ENCODE assay signal across 1 cellular context in the genomic region with DNA sequence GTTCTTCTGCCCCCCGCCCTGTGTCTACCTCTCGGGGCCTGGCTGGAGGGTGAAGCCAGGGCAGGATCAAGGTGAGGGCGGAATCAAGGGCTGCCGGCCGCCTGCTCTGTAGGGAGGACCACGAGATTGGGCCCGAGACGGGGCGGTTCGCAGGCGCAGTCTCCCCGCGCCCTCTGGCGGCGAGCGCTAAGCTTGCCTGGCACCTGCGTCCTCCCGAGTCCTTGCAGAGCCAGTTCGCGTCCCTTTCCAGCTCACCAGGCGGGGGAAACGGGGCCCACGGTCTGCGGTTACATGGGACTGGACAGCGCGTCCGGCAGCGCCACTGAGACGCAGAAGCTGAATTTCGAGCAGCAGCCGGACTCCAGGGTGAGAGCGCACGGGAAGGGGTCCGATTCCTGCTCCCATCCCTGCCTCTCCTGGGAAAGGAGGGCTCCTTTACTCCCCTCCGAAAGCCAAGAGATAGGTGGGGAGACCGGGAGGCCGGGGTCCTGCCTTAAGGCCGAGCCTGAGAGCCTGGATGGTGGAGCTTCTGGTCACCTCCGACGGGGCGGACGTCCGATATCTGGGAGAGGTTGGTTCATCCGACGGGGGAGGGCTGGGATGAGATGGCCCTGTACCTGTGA.
TF ChIP-seq lines count a peak whose summit lies in the region.

No MANE protein-coding gene starts in this region.

TF ChIP-seq in K562, 482 proteins besides CTCF, POLR2A, EP300 and RAD21 (continued from another document):
- TF ChIP-seq, protein P1, sequence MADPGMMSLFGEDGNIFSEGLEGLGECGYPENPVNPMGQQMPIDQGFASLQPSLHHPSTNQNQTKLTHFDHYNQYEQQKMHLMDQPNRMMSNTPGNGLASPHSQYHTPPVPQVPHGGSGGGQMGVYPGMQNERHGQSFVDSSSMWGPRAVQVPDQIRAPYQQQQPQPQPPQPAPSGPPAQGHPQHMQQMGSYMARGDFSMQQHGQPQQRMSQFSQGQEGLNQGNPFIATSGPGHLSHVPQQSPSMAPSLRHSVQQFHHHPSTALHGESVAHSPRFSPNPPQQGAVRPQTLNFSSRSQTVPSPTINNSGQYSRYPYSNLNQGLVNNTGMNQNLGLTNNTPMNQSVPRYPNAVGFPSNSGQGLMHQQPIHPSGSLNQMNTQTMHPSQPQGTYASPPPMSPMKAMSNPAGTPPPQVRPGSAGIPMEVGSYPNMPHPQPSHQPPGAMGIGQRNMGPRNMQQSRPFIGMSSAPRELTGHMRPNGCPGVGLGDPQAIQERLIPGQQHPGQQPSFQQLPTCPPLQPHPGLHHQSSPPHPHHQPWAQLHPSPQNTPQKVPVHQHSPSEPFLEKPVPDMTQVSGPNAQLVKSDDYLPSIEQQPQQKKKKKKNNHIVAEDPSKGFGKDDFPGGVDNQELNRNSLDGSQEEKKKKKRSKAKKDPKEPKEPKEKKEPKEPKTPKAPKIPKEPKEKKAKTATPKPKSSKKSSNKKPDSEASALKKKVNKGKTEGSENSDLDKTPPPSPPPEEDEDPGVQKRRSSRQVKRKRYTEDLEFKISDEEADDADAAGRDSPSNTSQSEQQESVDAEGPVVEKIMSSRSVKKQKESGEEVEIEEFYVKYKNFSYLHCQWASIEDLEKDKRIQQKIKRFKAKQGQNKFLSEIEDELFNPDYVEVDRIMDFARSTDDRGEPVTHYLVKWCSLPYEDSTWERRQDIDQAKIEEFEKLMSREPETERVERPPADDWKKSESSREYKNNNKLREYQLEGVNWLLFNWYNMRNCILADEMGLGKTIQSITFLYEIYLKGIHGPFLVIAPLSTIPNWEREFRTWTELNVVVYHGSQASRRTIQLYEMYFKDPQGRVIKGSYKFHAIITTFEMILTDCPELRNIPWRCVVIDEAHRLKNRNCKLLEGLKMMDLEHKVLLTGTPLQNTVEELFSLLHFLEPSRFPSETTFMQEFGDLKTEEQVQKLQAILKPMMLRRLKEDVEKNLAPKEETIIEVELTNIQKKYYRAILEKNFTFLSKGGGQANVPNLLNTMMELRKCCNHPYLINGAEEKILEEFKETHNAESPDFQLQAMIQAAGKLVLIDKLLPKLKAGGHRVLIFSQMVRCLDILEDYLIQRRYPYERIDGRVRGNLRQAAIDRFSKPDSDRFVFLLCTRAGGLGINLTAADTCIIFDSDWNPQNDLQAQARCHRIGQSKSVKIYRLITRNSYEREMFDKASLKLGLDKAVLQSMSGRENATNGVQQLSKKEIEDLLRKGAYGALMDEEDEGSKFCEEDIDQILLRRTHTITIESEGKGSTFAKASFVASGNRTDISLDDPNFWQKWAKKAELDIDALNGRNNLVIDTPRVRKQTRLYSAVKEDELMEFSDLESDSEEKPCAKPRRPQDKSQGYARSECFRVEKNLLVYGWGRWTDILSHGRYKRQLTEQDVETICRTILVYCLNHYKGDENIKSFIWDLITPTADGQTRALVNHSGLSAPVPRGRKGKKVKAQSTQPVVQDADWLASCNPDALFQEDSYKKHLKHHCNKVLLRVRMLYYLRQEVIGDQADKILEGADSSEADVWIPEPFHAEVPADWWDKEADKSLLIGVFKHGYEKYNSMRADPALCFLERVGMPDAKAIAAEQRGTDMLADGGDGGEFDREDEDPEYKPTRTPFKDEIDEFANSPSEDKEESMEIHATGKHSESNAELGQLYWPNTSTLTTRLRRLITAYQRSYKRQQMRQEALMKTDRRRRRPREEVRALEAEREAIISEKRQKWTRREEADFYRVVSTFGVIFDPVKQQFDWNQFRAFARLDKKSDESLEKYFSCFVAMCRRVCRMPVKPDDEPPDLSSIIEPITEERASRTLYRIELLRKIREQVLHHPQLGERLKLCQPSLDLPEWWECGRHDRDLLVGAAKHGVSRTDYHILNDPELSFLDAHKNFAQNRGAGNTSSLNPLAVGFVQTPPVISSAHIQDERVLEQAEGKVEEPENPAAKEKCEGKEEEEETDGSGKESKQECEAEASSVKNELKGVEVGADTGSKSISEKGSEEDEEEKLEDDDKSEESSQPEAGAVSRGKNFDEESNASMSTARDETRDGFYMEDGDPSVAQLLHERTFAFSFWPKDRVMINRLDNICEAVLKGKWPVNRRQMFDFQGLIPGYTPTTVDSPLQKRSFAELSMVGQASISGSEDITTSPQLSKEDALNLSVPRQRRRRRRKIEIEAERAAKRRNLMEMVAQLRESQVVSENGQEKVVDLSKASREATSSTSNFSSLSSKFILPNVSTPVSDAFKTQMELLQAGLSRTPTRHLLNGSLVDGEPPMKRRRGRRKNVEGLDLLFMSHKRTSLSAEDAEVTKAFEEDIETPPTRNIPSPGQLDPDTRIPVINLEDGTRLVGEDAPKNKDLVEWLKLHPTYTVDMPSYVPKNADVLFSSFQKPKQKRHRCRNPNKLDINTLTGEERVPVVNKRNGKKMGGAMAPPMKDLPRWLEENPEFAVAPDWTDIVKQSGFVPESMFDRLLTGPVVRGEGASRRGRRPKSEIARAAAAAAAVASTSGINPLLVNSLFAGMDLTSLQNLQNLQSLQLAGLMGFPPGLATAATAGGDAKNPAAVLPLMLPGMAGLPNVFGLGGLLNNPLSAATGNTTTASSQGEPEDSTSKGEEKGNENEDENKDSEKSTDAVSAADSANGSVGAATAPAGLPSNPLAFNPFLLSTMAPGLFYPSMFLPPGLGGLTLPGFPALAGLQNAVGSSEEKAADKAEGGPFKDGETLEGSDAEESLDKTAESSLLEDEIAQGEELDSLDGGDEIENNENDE (IDR thresholded peaks at IDR 0.05; ENCODE audit: low read depth, low read length), result no peak
- TF ChIP-seq E2F3 (CRISPR knock-in tag; IDR thresholded peaks at IDR 0.05) (0 out of 2 replicates have a peak, but pooled peaks have one; percentile 18), PHF21A (IDR thresholded peaks at IDR 0.05; ENCODE audit: borderline replicate concordance, low read depth) (no peak), KDM2B (CRISPR knock-in tag; IDR thresholded peaks at IDR 0.05) (no peak), POU5F1 (IDR thresholded peaks at IDR 0.05; ENCODE audit: borderline replicate concordance, low read depth, low read length, partially characterized antibody) (no peak), MEIS2 (IDR thresholded peaks at IDR 0.05; ENCODE audit: partially characterized antibody) (no peak), SP2 (IDR thresholded peaks at IDR 0.05; ENCODE audit: extremely low read depth, low read depth, low read length, poor library complexity, severe bottlenecking) (no peak), MYC (IDR thresholded peaks at IDR 0.05; ENCODE audit: low read depth, low read length) (0 out of 2 replicates have a peak, but pooled peaks have one; percentile 35), MYC (CRISPR knock-in tag; IDR thresholded peaks at IDR 0.05; ENCODE audit: borderline replicate concordance, low read depth) (no peak), GABPB1 (CRISPR knock-in tag; IDR thresholded peaks at IDR 0.05) (no peak), CREB1 (IDR thresholded peaks at IDR 0.05) (no peak), CREB1 (CRISPR knock-in tag; IDR thresholded peaks at IDR 0.05) (no peak), RCOR1 (IDR thresholded peaks at IDR 0.05; ENCODE audit: borderline replicate concordance in 1 of 2, low read depth in 2 of 2, low read length in 2 of 2) (peak in 1 of 2 experiments; percentile 42; a peak in 1 of 4 replicates), JUNB (CRISPR knock-in tag; conservative IDR thresholded peaks at IDR 0.05) (no peak), ZKSCAN8 (CRISPR knock-in tag; IDR thresholded peaks at IDR 0.05) (no peak), DPF2 (IDR thresholded peaks at IDR 0.05) (no peak), PML (IDR thresholded peaks at IDR 0.05; ENCODE audit: low read length) (no peak), KAT7 (CRISPR knock-in tag; IDR thresholded peaks at IDR 0.05; ENCODE audit: borderline replicate concordance) (no peak), TAF9B (IDR thresholded peaks at IDR 0.05; ENCODE audit: partially characterized antibody) (no peak), NR3C1 (CRISPR knock-in tag; IDR thresholded peaks at IDR 0.05) (no peak), ZNF23 (CRISPR knock-in tag; IDR thresholded peaks at IDR 0.05) (no peak), STAG1 (CRISPR knock-in tag; IDR thresholded peaks at IDR 0.05; ENCODE audit: borderline replicate concordance) (peak; percentile 45; the same call in 1 of the 2 replicates), ZNF263 (CRISPR knock-in tag; IDR thresholded peaks at IDR 0.05; ENCODE audit: borderline replicate concordance) (peak; percentile 97)
- TF ChIP-seq, protein P2, sequence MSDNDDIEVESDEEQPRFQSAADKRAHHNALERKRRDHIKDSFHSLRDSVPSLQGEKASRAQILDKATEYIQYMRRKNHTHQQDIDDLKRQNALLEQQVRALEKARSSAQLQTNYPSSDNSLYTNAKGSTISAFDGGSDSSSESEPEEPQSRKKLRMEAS (CRISPR knock-in tag; IDR thresholded peaks at IDR 0.05), result no peak
- TF ChIP-seq, protein P3, sequence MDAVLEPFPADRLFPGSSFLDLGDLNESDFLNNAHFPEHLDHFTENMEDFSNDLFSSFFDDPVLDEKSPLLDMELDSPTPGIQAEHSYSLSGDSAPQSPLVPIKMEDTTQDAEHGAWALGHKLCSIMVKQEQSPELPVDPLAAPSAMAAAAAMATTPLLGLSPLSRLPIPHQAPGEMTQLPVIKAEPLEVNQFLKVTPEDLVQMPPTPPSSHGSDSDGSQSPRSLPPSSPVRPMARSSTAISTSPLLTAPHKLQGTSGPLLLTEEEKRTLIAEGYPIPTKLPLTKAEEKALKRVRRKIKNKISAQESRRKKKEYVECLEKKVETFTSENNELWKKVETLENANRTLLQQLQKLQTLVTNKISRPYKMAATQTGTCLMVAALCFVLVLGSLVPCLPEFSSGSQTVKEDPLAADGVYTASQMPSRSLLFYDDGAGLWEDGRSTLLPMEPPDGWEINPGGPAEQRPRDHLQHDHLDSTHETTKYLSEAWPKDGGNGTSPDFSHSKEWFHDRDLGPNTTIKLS (IDR thresholded peaks at IDR 0.05; ENCODE audit: borderline replicate concordance, low read depth), result no peak
- TF ChIP-seq, protein P4, sequence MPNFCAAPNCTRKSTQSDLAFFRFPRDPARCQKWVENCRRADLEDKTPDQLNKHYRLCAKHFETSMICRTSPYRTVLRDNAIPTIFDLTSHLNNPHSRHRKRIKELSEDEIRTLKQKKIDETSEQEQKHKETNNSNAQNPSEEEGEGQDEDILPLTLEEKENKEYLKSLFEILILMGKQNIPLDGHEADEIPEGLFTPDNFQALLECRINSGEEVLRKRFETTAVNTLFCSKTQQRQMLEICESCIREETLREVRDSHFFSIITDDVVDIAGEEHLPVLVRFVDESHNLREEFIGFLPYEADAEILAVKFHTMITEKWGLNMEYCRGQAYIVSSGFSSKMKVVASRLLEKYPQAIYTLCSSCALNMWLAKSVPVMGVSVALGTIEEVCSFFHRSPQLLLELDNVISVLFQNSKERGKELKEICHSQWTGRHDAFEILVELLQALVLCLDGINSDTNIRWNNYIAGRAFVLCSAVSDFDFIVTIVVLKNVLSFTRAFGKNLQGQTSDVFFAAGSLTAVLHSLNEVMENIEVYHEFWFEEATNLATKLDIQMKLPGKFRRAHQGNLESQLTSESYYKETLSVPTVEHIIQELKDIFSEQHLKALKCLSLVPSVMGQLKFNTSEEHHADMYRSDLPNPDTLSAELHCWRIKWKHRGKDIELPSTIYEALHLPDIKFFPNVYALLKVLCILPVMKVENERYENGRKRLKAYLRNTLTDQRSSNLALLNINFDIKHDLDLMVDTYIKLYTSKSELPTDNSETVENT (CRISPR knock-in tag; IDR thresholded peaks at IDR 0.05), result 0 out of 2 replicates have a peak, but pooled peaks have one; percentile 3
- TF ChIP-seq, protein P5, sequence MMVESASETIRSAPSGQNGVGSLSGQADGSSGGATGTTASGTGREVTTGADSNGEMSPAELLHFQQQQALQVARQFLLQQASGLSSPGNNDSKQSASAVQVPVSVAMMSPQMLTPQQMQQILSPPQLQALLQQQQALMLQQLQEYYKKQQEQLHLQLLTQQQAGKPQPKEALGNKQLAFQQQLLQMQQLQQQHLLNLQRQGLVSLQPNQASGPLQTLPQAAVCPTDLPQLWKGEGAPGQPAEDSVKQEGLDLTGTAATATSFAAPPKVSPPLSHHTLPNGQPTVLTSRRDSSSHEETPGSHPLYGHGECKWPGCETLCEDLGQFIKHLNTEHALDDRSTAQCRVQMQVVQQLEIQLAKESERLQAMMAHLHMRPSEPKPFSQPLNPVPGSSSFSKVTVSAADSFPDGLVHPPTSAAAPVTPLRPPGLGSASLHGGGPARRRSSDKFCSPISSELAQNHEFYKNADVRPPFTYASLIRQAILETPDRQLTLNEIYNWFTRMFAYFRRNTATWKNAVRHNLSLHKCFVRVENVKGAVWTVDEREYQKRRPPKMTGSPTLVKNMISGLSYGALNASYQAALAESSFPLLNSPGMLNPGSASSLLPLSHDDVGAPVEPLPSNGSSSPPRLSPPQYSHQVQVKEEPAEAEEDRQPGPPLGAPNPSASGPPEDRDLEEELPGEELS (CRISPR knock-in tag; IDR thresholded peaks at IDR 0.05; ENCODE audit: borderline replicate concordance), result no peak
- TF ChIP-seq, protein P6, sequence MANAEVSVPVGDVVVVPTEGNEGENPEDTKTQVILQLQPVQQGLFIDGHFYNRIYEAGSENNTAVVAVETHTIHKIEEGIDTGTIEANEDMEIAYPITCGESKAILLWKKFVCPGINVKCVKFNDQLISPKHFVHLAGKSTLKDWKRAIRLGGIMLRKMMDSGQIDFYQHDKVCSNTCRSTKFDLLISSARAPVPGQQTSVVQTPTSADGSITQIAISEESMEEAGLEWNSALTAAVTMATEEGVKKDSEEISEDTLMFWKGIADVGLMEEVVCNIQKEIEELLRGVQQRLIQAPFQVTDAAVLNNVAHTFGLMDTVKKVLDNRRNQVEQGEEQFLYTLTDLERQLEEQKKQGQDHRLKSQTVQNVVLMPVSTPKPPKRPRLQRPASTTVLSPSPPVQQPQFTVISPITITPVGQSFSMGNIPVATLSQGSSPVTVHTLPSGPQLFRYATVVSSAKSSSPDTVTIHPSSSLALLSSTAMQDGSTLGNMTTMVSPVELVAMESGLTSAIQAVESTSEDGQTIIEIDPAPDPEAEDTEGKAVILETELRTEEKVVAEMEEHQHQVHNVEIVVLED (CRISPR knock-in tag; IDR thresholded peaks at IDR 0.05), result no peak
TF ChIP-seq in K562: peak in this region for 20.
